Comparison of ENCODE assay signal across 21 cellular contexts in genomic region chr20:37699202-37699601, GRCh38. TPM values are rescaled to one million over a fixed set of nuclear protein-coding genes. Genes with fewer than 3 reads are reported as not detected.
DNase-seq lines count a peak whose midpoint lies in the region; ATAC-seq and TF ChIP-seq lines count a peak whose summit lies in the region.
"Had no signal": no experiment of that assay in that cellular context is flagged by ENCODE, and none has a peak within 500 bp of the region (broad histone marks: within the 10 kb centered on the region; RNA-seq: fewer than 3 reads in every experiment).

No MANE protein-coding gene starts in this region.

- intact Hi-C loops in left cardiac atrium (cut with DNase I): no loop called here

- TF ChIP-seq CTCF in choroid plexus epithelial cell (conservative IDR thresholded peaks at IDR 0.05; ENCODE audit: low read depth, low read length): no peak

- H3K4me3 ChIP-seq in choroid plexus epithelial cell (ENCODE audit: low read depth, low read length): no peak overlapping the region
- H3K4me3 ChIP-seq: colonic mucosa, testis had no signal

- ATAC-seq in left cardiac atrium (peak; percentile 72 to 77), HG02938 (IDR thresholded peaks at IDR 0.05; ENCODE audit: unreplicated experiment) (no peak)
- ATAC-seq: activated CD4-positive, alpha-beta T cell treated with anti-CD3 and anti-CD28 coated beads for 36 hours; activated CD8-positive, alpha-beta T cell treated with anti-CD3 and anti-CD28 coated beads, Interleukin-2, amount 10 ng/mL, durations not matched to agents 7 days and 5 days; foreskin keratinocyte; stimulated activated naive CD8-positive, alpha-beta T cell treated with anti-CD3 and anti-CD28 coated beads, Interleukin-15, Interleukin-2, amounts not matched to agents 100 U/mL and 50 U/mL, for 24 hours had no signal

- DNase-seq in DMS 273 (lab: John Stamatoyannopoulos, UW; ENCODE audit: unreplicated experiment) (peak; percentile 25), DMS 273 treated with DMSO at 0.1 percent for 48 hours (lab: John Stamatoyannopoulos, UW) (no peak), choroid plexus epithelial cell (ENCODE audit: low read depth) (peak; percentile 72), left cardiac atrium (peak; percentile 36), pulmonary artery endothelial cell (ENCODE audit: low read depth, low spot score) (peak; percentile 40), AG20443 (ENCODE audit: low spot score) (no peak), AG08396 (ENCODE audit: low spot score) (no peak)
- DNase-seq: activated CD4-positive, alpha-beta T cell treated with anti-CD3 and anti-CD28 coated beads for 36 hours; activated CD8-positive, alpha-beta T cell treated with anti-CD3 and anti-CD28 coated beads, Interleukin-2, amount 10 ng/mL, durations not matched to agents 7 days and 5 days; Calu3; colonic mucosa; effector memory CD4-positive, alpha-beta T cell; foreskin keratinocyte; kidney glomerular epithelial cell; NCI-H1092; NCI-H1694; NCI-H446; NCI-H774; stimulated activated naive CD8-positive, alpha-beta T cell treated with anti-CD3 and anti-CD28 coated beads, Interleukin-15, Interleukin-2, amounts not matched to agents 100 U/mL and 50 U/mL, for 24 hours; testis had no signal

RNA-seq across cellular contexts. Expression of gene CTNNBL1, which starts 5.4 kb away (rescaled TPM):
- total RNA-seq in left cardiac atrium (10 to 100 TPM; 49.8 to 58.6 TPM), pulmonary artery endothelial cell (45.8 and 58.6 TPM in 2 replicates)

Comparison
In these comparisons a context has a peak if more than half of its experiments do, and no peak if none do; other contexts are left out.
1. DNase-seq: peak in DMS 273 (single experiment), choroid plexus epithelial cell (single experiment), left cardiac atrium (single experiment) and pulmonary artery endothelial cell (single experiment); none in DMS 273 treated with DMSO at 0.1 percent for 48 hours (single experiment), AG20443 (single experiment) and AG08396 (single experiment).